ENCODE assay signal across 1 cellular context in the genomic region with DNA sequence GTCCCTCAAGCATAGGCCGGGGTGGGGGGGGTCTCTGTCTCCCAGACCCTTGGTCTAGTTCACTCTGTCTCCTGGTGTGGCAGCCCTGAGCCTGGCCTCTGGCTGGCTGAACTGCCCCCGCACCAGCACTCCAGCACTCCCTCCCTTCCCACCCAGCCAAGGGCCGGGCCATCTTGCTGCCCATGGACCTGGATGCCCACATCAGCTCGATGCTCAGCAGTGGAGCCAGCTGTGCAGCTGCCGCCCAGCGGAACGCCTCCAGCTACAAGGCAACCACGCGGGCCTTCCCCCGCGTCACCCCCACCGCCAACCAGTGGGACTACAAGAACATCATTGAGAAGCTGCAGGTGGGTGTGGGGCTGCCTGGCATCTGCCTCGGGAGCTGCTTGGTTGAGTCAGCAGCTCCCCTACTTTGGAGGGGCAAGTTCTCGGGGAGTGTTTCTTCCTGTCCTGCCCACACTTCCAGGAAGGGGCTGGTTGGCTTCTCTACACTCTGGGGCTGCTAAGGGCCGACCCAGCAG.
TF ChIP-seq lines count a peak whose summit lies in the region.

No MANE protein-coding gene starts in this region.

TF ChIP-seq in HepG2, 621 proteins besides CTCF, POLR2A, EP300 and RAD21 (continued from another document):
- TF ChIP-seq GATAD1 (CRISPR knock-in tag; IDR thresholded peaks at IDR 0.05) = no peak
- TF ChIP-seq, protein P1, sequence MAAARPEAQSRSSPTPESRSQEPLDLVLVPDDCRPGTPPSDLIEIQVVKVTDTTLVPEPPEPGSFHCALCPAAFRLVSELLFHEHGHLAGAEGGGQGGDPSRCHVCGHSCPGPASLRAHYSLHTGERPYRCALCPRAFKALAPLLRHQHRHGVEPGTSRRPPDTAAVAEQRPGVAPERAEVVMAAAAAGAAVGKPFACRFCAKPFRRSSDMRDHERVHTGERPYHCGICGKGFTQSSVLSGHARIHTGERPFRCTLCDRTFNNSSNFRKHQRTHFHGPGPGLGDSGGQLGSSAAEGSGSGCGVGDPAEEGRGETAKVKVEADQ (CRISPR knock-in tag; IDR thresholded peaks at IDR 0.05; ENCODE audit: borderline replicate concordance) = no peak
- no peak for TF ChIP-seq HNRNPH1 (optimal IDR thresholded peaks at IDR 0.05; ENCODE audit: low read depth, low read length)
- no peak for TF ChIP-seq NR1H2 (CRISPR knock-in tag; IDR thresholded peaks at IDR 0.05; ENCODE audit: borderline replicate concordance, low read depth)
- TF ChIP-seq ZNF644 (CRISPR knock-in tag; IDR thresholded peaks at IDR 0.05; ENCODE audit: low read depth) = no peak
